In genomic region chr4:108018884-108019187, GRCh38 we compare ENCODE assay signal across 11 cellular contexts.
"Had no signal": no experiment of that assay in that cellular context is flagged by ENCODE, and none has a peak within 500 bp of the region (broad histone marks: within the 10 kb centered on the region; RNA-seq: fewer than 3 reads in every experiment).

No MANE protein-coding gene starts in this region.

- H3K9me3 Mint-ChIP-seq: activated naive CD4-positive, alpha-beta T cell treated with anti-CD3 and anti-CD28 coated beads, Interleukin-2, amount 50 U/mL, for 72 hours; activated T-helper 2 cell treated with anti-CD3 and anti-CD28 coated beads, Interferon-gamma antibody, Interleukin-2, Interleukin-4, amounts not matched to agents 10 μg/mL and 5 μg/mL and 100 μg/mL, durations not matched to agents 14 hours and 24 hours and 36 hours; central memory CD8-positive, alpha-beta T cell; stimulated activated naive CD8-positive, alpha-beta T cell treated with anti-CD3 and anti-CD28 coated beads, Interleukin-15, Interleukin-2, amounts not matched to agents 100 ng/mL and 50 ng/mL, for 24 hours; T-cell had no signal

- H3K4me3 Mint-ChIP-seq: central memory CD8-positive, alpha-beta T cell; stimulated activated naive CD8-positive, alpha-beta T cell treated with anti-CD3 and anti-CD28 coated beads, Interleukin-15, Interleukin-2, amounts not matched to agents 100 ng/mL and 50 ng/mL, for 24 hours; T-cell had no signal

- H3K27ac Mint-ChIP-seq: stimulated activated naive CD8-positive, alpha-beta T cell treated with anti-CD3 and anti-CD28 coated beads, Interleukin-15, Interleukin-2, amounts not matched to agents 100 ng/mL and 50 ng/mL, for 24 hours; T-cell had no signal

- H3K9me3 ChIP-seq: heart left ventricle, ovary, testis, upper lobe of right lung had no signal

- H3K4me3 ChIP-seq: heart left ventricle, ovary, testis, upper lobe of right lung had no signal

- H3K27me3 ChIP-seq: brain microvascular endothelial cell, foreskin keratinocyte, heart left ventricle, ovary, testis, upper lobe of right lung had no signal

- H3K4me1 ChIP-seq: foreskin keratinocyte, testis, upper lobe of right lung had no signal

- H3K27ac ChIP-seq: brain microvascular endothelial cell, foreskin keratinocyte, ovary, testis, upper lobe of right lung had no signal

- H3K27me3 Mint-ChIP-seq: central memory CD8-positive, alpha-beta T cell; stimulated activated naive CD8-positive, alpha-beta T cell treated with anti-CD3 and anti-CD28 coated beads, Interleukin-15, Interleukin-2, amounts not matched to agents 100 ng/mL and 50 ng/mL, for 24 hours; T-cell had no signal

- H3K36me3 ChIP-seq: brain microvascular endothelial cell, ovary had no signal
